Comparison of ENCODE assay signal across 8 cellular contexts in the genomic region with DNA sequence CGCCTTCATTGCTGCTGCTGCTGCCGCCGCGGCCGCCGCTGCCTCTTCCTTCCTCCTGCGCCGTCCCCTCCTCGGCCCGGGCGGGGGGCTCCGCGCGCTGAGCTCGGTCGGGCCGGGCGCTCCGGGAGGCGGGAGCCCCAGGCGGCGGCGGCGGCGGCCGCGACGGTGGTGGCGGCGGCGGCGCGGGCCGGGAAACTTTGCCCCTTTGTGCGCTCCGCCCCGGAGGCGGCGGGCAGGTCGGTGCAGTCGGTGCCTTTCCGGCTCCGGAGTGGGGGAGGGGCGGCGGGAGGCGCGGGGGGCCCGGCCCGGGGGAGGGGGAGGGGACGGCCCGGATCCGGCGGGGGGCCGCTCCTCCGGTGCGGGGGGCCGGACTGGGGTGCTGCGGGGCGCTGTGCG.
A peak's percentile ranks its signal among the peaks of the same experiment; 100 is the strongest.
DNase-seq lines count a peak whose midpoint lies in the region; ATAC-seq and TF ChIP-seq lines count a peak whose summit lies in the region.

No MANE protein-coding gene starts in this region.

- in situ Hi-C loops in GM13976 (cut with MboI; ENCODE audit: low sequenced_read_pairs, unreplicated experiment) = no loop called here

- peak; percentile 23 for ATAC-seq in GM21737 (IDR thresholded peaks at IDR 0.05; ENCODE audit: unreplicated experiment)

- peak; percentile 73 for DNase-seq in GM13976 (ENCODE audit: low spot score)
- peak; percentile 36 for DNase-seq in NCI-H2171 (lab: John Stamatoyannopoulos, UW)
- peak; percentile 89 for DNase-seq in activated effector memory CD4-positive, alpha-beta T cell treated with anti-CD3 and anti-CD28 coated beads, Interleukin-2, amount 50 U/mL, for 16 hours
- DNase-seq in hepatic stellate cell (ENCODE audit: low spot score) = peak; percentile 35
- peak; percentile 61 for DNase-seq in stimulated activated CD4-positive, alpha-beta T cell treated with anti-CD3 and anti-CD28 coated beads, Interleukin-1b, Interleukin-23, amount 100 ng/mL, for 48 hours
- DNase-seq in NCI-H187 treated with DMSO at 0.1 percent for 48 hours (lab: John Stamatoyannopoulos, UW) = no peak
- no peak for DNase-seq in kidney glomerular epithelial cell (lab: John Stamatoyannopoulos, UW)

- TF ChIP-seq CTCF in GM13976 (IDR thresholded peaks at IDR 0.05; ENCODE audit: borderline replicate concordance, control extremely low read depth, extremely low read depth, insufficient read depth, missing control alignments) = no peak

Comparison
In these comparisons a context has a peak if more than half of its experiments do, and no peak if none do; other contexts are left out.
1. DNase-seq: peak in GM13976 (single experiment), NCI-H2171 (single experiment), activated effector memory CD4-positive, alpha-beta T cell treated with anti-CD3 and anti-CD28 coated beads, Interleukin-2, amount 50 U/mL, for 16 hours (single experiment), hepatic stellate cell (single experiment) and stimulated activated CD4-positive, alpha-beta T cell treated with anti-CD3 and anti-CD28 coated beads, Interleukin-1b, Interleukin-23, amount 100 ng/mL, for 48 hours (single experiment); none in NCI-H187 treated with DMSO at 0.1 percent for 48 hours (single experiment) and kidney glomerular epithelial cell (single experiment).